In genomic region chr11:45532552-45532951, GRCh38 we compare ENCODE assay signal across 27 cellular contexts.
"Had no signal": no experiment of that assay in that cellular context is flagged by ENCODE, and none has a peak within 500 bp of the region (broad histone marks: within the 10 kb centered on the region; RNA-seq: fewer than 3 reads in every experiment).

No MANE protein-coding gene starts in this region.

- H3K4me1 ChIP-seq: ascending aorta, body of pancreas had no signal

- H3K36me3 ChIP-seq: ascending aorta, MG63 had no signal

- H3K4me1 Mint-ChIP-seq: activated B cell treated with CpG ODN at 0.5 μM for 24 hours, T-cell had no signal

- FAIRE-seq: bronchial epithelial cell, TTC549 had no signal

- H3K36me3 Mint-ChIP-seq: activated CD8-positive, alpha-beta memory T cell treated with anti-CD3 and anti-CD28 coated beads, Interleukin-2, amount 10 ng/mL, durations not matched to agents 7 days and 5 days; T-cell had no signal

- H3K27me3 Mint-ChIP-seq: activated CD4-positive, alpha-beta T cell treated with anti-CD3 and anti-CD28 coated beads, Interleukin-2, amount 10 ng/mL, durations not matched to agents 24 days and 14 days had no signal

- H3K9me3 ChIP-seq: ascending aorta, body of pancreas, MG63 had no signal

- DNase-seq: activated B cell treated with CpG ODN at 0.5 μM for 24 hours; activated CD4-positive, alpha-beta T cell treated with anti-CD3 and anti-CD28 coated beads for 1 hour; activated CD4-positive, alpha-beta T cell treated with anti-CD3 and anti-CD28 coated beads, Interleukin-2, amount 10 ng/mL, durations not matched to agents 24 days and 14 days; activated CD4-positive, alpha-beta T cell treated with anti-CD3 and anti-CD28 coated beads, Interleukin-2, amount 50 U/mL, for 48 hours; activated CD8-positive, alpha-beta memory T cell treated with anti-CD3 and anti-CD28 coated beads, Interleukin-2, amount 10 ng/mL, durations not matched to agents 7 days and 5 days; activated effector memory CD4-positive, alpha-beta T cell treated with anti-CD3 and anti-CD28 coated beads, Interleukin-2, amount 50 U/mL, for 16 hours; activated naive CD4-positive, alpha-beta T cell treated with anti-CD3 and anti-CD28 coated beads, Interleukin-2, amount 50 U/mL, for 16 hours; activated naive CD8-positive, alpha-beta T cell treated with anti-CD3 and anti-CD28 coated beads, Interleukin-2, amount 50 U/mL, for 24 hours; activated T-cell treated with anti-CD3 and anti-CD28 coated beads, Interleukin-2, amount 50 U/mL, for 24 hours; amniotic stem cell; body of pancreas; central memory CD4-positive, alpha-beta T cell; MG63; MV-4-11; NCI-H1105 treated with DMSO at 0.1 percent for 48 hours; NCI-H1436 treated with DMSO at 0.1 percent for 48 hours; NCI-H187; NCI-H2081; NCI-H524 treated with DMSO at 0.1 percent for 48 hours; NCI-H748 treated with DMSO at 0.1 percent for 48 hours; T-cell; T-helper 2 cell; T1000 had no signal

- H3K27me3 ChIP-seq: ascending aorta, body of pancreas, MG63 had no signal

- H3K27ac Mint-ChIP-seq: activated B cell treated with CpG ODN at 0.5 μM for 24 hours; activated CD4-positive, alpha-beta T cell treated with anti-CD3 and anti-CD28 coated beads, Interleukin-2, amount 10 ng/mL, durations not matched to agents 24 days and 14 days; activated CD8-positive, alpha-beta memory T cell treated with anti-CD3 and anti-CD28 coated beads, Interleukin-2, amount 10 ng/mL, durations not matched to agents 7 days and 5 days; activated naive CD8-positive, alpha-beta T cell treated with anti-CD3 and anti-CD28 coated beads, Interleukin-2, amount 50 U/mL, for 24 hours; activated T-cell treated with anti-CD3 and anti-CD28 coated beads, Interleukin-2, amount 50 U/mL, for 24 hours; T-cell had no signal

- H3K9me3 Mint-ChIP-seq: activated B cell treated with CpG ODN at 0.5 μM for 24 hours; activated CD4-positive, alpha-beta T cell treated with anti-CD3 and anti-CD28 coated beads, Interleukin-2, amount 10 ng/mL, durations not matched to agents 24 days and 14 days; activated naive CD8-positive, alpha-beta T cell treated with anti-CD3 and anti-CD28 coated beads, Interleukin-2, amount 50 U/mL, for 24 hours; activated T-cell treated with anti-CD3 and anti-CD28 coated beads, Interleukin-2, amount 50 U/mL, for 24 hours; T-cell had no signal

- H3K27ac ChIP-seq: ascending aorta, body of pancreas, SK-N-MC had no signal

- H3K4me3 Mint-ChIP-seq: activated B cell treated with CpG ODN at 0.5 μM for 24 hours; activated CD4-positive, alpha-beta T cell treated with anti-CD3 and anti-CD28 coated beads, Interleukin-2, amount 10 ng/mL, durations not matched to agents 24 days and 14 days; activated CD8-positive, alpha-beta memory T cell treated with anti-CD3 and anti-CD28 coated beads, Interleukin-2, amount 10 ng/mL, durations not matched to agents 7 days and 5 days; activated naive CD8-positive, alpha-beta T cell treated with anti-CD3 and anti-CD28 coated beads, Interleukin-2, amount 50 U/mL, for 24 hours; activated T-cell treated with anti-CD3 and anti-CD28 coated beads, Interleukin-2, amount 50 U/mL, for 24 hours; T-cell had no signal

- H3K4me3 ChIP-seq: ascending aorta, body of pancreas, MG63, SK-N-MC had no signal

- ATAC-seq: activated CD8-positive, alpha-beta memory T cell treated with anti-CD3 and anti-CD28 coated beads, Interleukin-2, amount 10 ng/mL, durations not matched to agents 7 days and 5 days; activated naive CD8-positive, alpha-beta T cell treated with anti-CD3 and anti-CD28 coated beads, Interleukin-2, amount 50 U/mL, for 24 hours; body of pancreas; T-cell had no signal
